In the genomic region with DNA sequence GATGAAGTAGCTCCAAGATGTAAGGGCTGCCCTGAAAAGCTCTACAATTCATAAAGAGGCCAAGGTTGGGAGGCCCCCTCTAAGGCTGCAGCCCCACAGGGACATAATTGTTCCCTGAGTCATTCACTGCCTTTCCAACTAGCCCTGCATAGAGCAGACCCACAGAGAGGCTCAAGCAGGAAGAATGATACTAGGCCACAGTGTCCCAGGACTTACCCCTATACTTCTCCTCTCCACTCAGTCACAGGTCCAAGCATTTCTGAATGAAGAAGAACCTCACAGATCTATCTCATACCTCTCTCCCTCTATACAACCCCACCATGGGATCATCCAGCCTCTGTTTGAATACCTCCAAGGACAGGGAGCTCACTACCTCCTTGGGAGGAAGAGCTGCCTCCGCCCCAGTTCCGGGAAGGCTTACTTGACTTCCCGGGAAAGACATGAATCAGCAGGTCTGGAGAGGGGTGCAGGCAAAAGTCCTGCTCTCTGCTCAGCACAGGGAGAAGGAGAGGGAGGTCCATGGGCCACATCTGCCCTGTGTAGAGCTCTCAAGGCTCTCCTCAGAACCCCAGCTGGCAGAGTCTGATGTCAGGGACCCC, we compare ENCODE assay signal across 1 cellular context.
TF ChIP-seq lines count a peak whose summit lies in the region.

No MANE protein-coding gene starts in this region.

TF ChIP-seq in HepG2, 621 proteins besides CTCF, POLR2A, EP300 and RAD21:
- TF ChIP-seq FOSL2 (CRISPR knock-in tag; IDR thresholded peaks at IDR 0.05) (peak; percentile 38; the same call in 1 of the 2 replicates), NONO (IDR thresholded peaks at IDR 0.05) (no peak), NONO (CRISPR knock-in tag; conservative IDR thresholded peaks at IDR 0.05) (no peak), AGO2 (optimal IDR thresholded peaks at IDR 0.05; ENCODE audit: low read depth, low read length) (no peak)
